Comparison of ENCODE assay signal across 41 cellular contexts in genomic region chr3:129972301-129972700, GRCh38. TPM values are rescaled to one million over a fixed set of nuclear protein-coding genes. Genes with fewer than 3 reads are reported as not detected.
"Had no signal": no experiment of that assay in that cellular context is flagged by ENCODE, and none has a peak within 500 bp of the region (broad histone marks: within the 10 kb centered on the region; RNA-seq: fewer than 3 reads in every experiment).

No MANE protein-coding gene starts in this region.

- H3K36me3 ChIP-seq: adrenal gland, ascending aorta, brain microvascular endothelial cell, breast epithelium, cardiac muscle cell had no signal

- FAIRE-seq: astrocyte, bronchial epithelial cell had no signal

- H3K4me3 ChIP-seq: adrenal gland, ascending aorta, body of pancreas, breast epithelium, cardiac muscle cell had no signal

- H3K4me3 Mint-ChIP-seq: activated naive CD4-positive, alpha-beta T cell treated with anti-CD3 and anti-CD28 coated beads for 36 hours; activated naive CD4-positive, alpha-beta T cell treated with anti-CD3 and anti-CD28 coated beads, Interleukin-2, amount 10 ng/mL, durations not matched to agents 7 days and 5 days; activated naive CD4-positive, alpha-beta T cell treated with anti-CD3 and anti-CD28 coated beads, Interleukin-2, amount 50 U/mL, for 24 hours; activated naive CD8-positive, alpha-beta T cell; activated naive CD8-positive, alpha-beta T cell treated with anti-CD3 and anti-CD28 coated beads for 36 hours; activated naive CD8-positive, alpha-beta T cell treated with anti-CD3 and anti-CD28 coated beads, Interleukin-2, amount 10 ng/mL, durations not matched to agents 7 days and 5 days; activated naive CD8-positive, alpha-beta T cell treated with anti-CD3 and anti-CD28 coated beads, Interleukin-2, amount 50 U/mL, for 24 hours; activated T-cell treated with anti-CD3 and anti-CD28 coated beads, Interleukin-2, amount 50 U/mL, for 24 hours; activated T-cell treated with anti-CD3 and anti-CD28 coated beads, Interleukin-2, amount 50 U/mL, for 4 hours; activated T-cell treated with anti-CD3 and anti-CD28 coated beads, Interleukin-2, amount 50 U/mL, for 72 hours; activated T-helper 1 cell treated with anti-CD3 and anti-CD28 coated beads, Interleukin-12 subunit alpha, Interleukin-12 subunit beta, Interleukin-2, Interleukin-4 antibody, amounts not matched to agents 30 ng/mL and 10 ng/mL and 1 ng/mL, durations not matched to agents 14 hours and 24 hours and 36 hours; activated T-helper 17 cell treated with anti-CD3 and anti-CD28 coated beads, Interleukin-2, amount 50 U/mL, for 72 hours; brain; central memory CD8-positive, alpha-beta T cell had no signal

- H3K4me1 Mint-ChIP-seq: activated T-helper 17 cell treated with anti-CD3 and anti-CD28 coated beads, Interleukin-2, amount 50 U/mL, for 72 hours; central memory CD8-positive, alpha-beta T cell had no signal

- H3K9me3 ChIP-seq: adrenal gland, ascending aorta, body of pancreas, breast epithelium had no signal

- ATAC-seq: activated naive CD4-positive, alpha-beta T cell treated with anti-CD3 and anti-CD28 coated beads, Interleukin-2, amount 50 U/mL, for 72 hours; activated naive CD8-positive, alpha-beta T cell treated with anti-CD3 and anti-CD28 coated beads, Interleukin-2, amount 50 U/mL, for 24 hours; activated T-cell treated with anti-CD3 and anti-CD28 coated beads, Interleukin-2, amount 50 U/mL, for 4 hours; activated T-cell treated with anti-CD3 and anti-CD28 coated beads, Interleukin-2, amount 50 U/mL, for 72 hours; activated T-helper 17 cell treated with anti-CD3 and anti-CD28 coated beads, Interleukin-2, amount 50 U/mL, for 72 hours; body of pancreas had no signal

- H3K9me3 Mint-ChIP-seq: activated naive CD4-positive, alpha-beta T cell treated with anti-CD3 and anti-CD28 coated beads for 36 hours; activated naive CD4-positive, alpha-beta T cell treated with anti-CD3 and anti-CD28 coated beads, Interleukin-2, amount 10 ng/mL, durations not matched to agents 7 days and 5 days; activated naive CD4-positive, alpha-beta T cell treated with anti-CD3 and anti-CD28 coated beads, Interleukin-2, amount 50 U/mL, for 24 hours; activated naive CD4-positive, alpha-beta T cell treated with anti-CD3 and anti-CD28 coated beads, Interleukin-2, amount 50 U/mL, for 72 hours; activated naive CD8-positive, alpha-beta T cell treated with anti-CD3 and anti-CD28 coated beads for 36 hours; activated naive CD8-positive, alpha-beta T cell treated with anti-CD3 and anti-CD28 coated beads, Interleukin-2, amount 10 ng/mL, durations not matched to agents 7 days and 5 days; activated naive CD8-positive, alpha-beta T cell treated with anti-CD3 and anti-CD28 coated beads, Interleukin-2, amount 50 U/mL, for 24 hours; activated T-cell treated with anti-CD3 and anti-CD28 coated beads, Interleukin-2, amount 50 U/mL, for 24 hours; activated T-cell treated with anti-CD3 and anti-CD28 coated beads, Interleukin-2, amount 50 U/mL, for 4 hours; activated T-cell treated with anti-CD3 and anti-CD28 coated beads, Interleukin-2, amount 50 U/mL, for 72 hours; activated T-helper 1 cell treated with anti-CD3 and anti-CD28 coated beads, Interleukin-12 subunit alpha, Interleukin-12 subunit beta, Interleukin-2, Interleukin-4 antibody, amounts not matched to agents 30 ng/mL and 10 ng/mL and 1 ng/mL, durations not matched to agents 14 hours and 24 hours and 36 hours; activated T-helper 17 cell treated with anti-CD3 and anti-CD28 coated beads, Interleukin-2, amount 50 U/mL, for 72 hours; activated T-helper 2 cell treated with anti-CD3 and anti-CD28 coated beads, Interferon-gamma antibody, Interleukin-2, Interleukin-4, amounts not matched to agents 10 μg/mL and 5 μg/mL and 100 μg/mL, durations not matched to agents 14 hours and 24 hours and 36 hours; central memory CD8-positive, alpha-beta T cell had no signal

- H3K36me3 Mint-ChIP-seq: activated naive CD4-positive, alpha-beta T cell treated with anti-CD3 and anti-CD28 coated beads, Interleukin-2, amount 10 ng/mL, durations not matched to agents 7 days and 5 days; activated naive CD4-positive, alpha-beta T cell treated with anti-CD3 and anti-CD28 coated beads, Interleukin-2, amount 50 U/mL, for 24 hours; activated naive CD4-positive, alpha-beta T cell treated with anti-CD3 and anti-CD28 coated beads, Interleukin-2, amount 50 U/mL, for 72 hours; activated naive CD8-positive, alpha-beta T cell; brain had no signal

- H3K27ac ChIP-seq: adrenal gland, ascending aorta, body of pancreas, brain microvascular endothelial cell, breast epithelium, cardiac muscle cell had no signal

- DNase-seq: activated effector memory CD4-positive, alpha-beta T cell treated with anti-CD3 and anti-CD28 coated beads, Interleukin-2, amount 50 U/mL, for 16 hours; activated effector memory CD4-positive, alpha-beta T cell treated with Interleukin-2 at 50 U/mL for 16 hours; activated gamma-delta T cell; activated gamma-delta T cell treated with Interleukin-2 at 50 U/mL for 16 hours; activated naive CD4-positive, alpha-beta T cell; activated naive CD4-positive, alpha-beta T cell treated with anti-CD3 and anti-CD28 coated beads for 36 hours; activated naive CD4-positive, alpha-beta T cell treated with anti-CD3 and anti-CD28 coated beads, Interleukin-2, amount 10 ng/mL, durations not matched to agents 7 days and 5 days; activated naive CD4-positive, alpha-beta T cell treated with anti-CD3 and anti-CD28 coated beads, Interleukin-2, amount 50 U/mL, for 16 hours; activated naive CD4-positive, alpha-beta T cell treated with Interleukin-2 at 50 U/mL for 16 hours; activated naive CD8-positive, alpha-beta T cell treated with anti-CD3 and anti-CD28 coated beads for 36 hours; activated naive CD8-positive, alpha-beta T cell treated with anti-CD3 and anti-CD28 coated beads, Interleukin-2, amount 10 ng/mL, durations not matched to agents 7 days and 5 days; activated naive CD8-positive, alpha-beta T cell treated with anti-CD3 and anti-CD28 coated beads, Interleukin-2, amount 50 U/mL, for 24 hours; activated T-cell treated with anti-CD3 and anti-CD28 coated beads, Interleukin-2, amount 50 U/mL, for 24 hours; activated T-cell treated with anti-CD3 and anti-CD28 coated beads, Interleukin-2, amount 50 U/mL, for 4 hours; activated T-cell treated with anti-CD3 and anti-CD28 coated beads, Interleukin-2, amount 50 U/mL, for 48 hours; activated T-cell treated with anti-CD3 and anti-CD28 coated beads, Interleukin-2, amount 50 U/mL, for 72 hours; adrenal gland; amniotic stem cell; amygdala; anterior cingulate cortex; aorta; body of pancreas; brain microvascular endothelial cell; caudate nucleus; central memory CD4-positive, alpha-beta T cell; cerebellar nuclear complex had no signal

- H3K27ac Mint-ChIP-seq: activated naive CD4-positive, alpha-beta T cell treated with anti-CD3 and anti-CD28 coated beads for 36 hours; activated naive CD4-positive, alpha-beta T cell treated with anti-CD3 and anti-CD28 coated beads, Interleukin-2, amount 10 ng/mL, durations not matched to agents 7 days and 5 days; activated naive CD4-positive, alpha-beta T cell treated with anti-CD3 and anti-CD28 coated beads, Interleukin-2, amount 50 U/mL, for 24 hours; activated naive CD4-positive, alpha-beta T cell treated with anti-CD3 and anti-CD28 coated beads, Interleukin-2, amount 50 U/mL, for 72 hours; activated naive CD8-positive, alpha-beta T cell; activated naive CD8-positive, alpha-beta T cell treated with anti-CD3 and anti-CD28 coated beads for 36 hours; activated naive CD8-positive, alpha-beta T cell treated with anti-CD3 and anti-CD28 coated beads, Interleukin-2, amount 10 ng/mL, durations not matched to agents 7 days and 5 days; activated naive CD8-positive, alpha-beta T cell treated with anti-CD3 and anti-CD28 coated beads, Interleukin-2, amount 50 U/mL, for 24 hours; activated T-cell treated with anti-CD3 and anti-CD28 coated beads, Interleukin-2, amount 50 U/mL, for 24 hours; activated T-cell treated with anti-CD3 and anti-CD28 coated beads, Interleukin-2, amount 50 U/mL, for 72 hours; activated T-helper 1 cell treated with anti-CD3 and anti-CD28 coated beads, Interleukin-12 subunit alpha, Interleukin-12 subunit beta, Interleukin-2, Interleukin-4 antibody, amounts not matched to agents 30 ng/mL and 10 ng/mL and 1 ng/mL, durations not matched to agents 14 hours and 24 hours and 36 hours; activated T-helper 17 cell treated with anti-CD3 and anti-CD28 coated beads, Interleukin-2, amount 50 U/mL, for 72 hours; activated T-helper 2 cell treated with anti-CD3 and anti-CD28 coated beads, Interferon-gamma antibody, Interleukin-2, Interleukin-4, amounts not matched to agents 10 μg/mL and 5 μg/mL and 100 μg/mL, durations not matched to agents 14 hours and 24 hours and 36 hours had no signal

RNA-seq across cellular contexts. Expression of gene TRH, which starts 2.2 kb away (rescaled TPM):
- total RNA-seq: activated naive CD4-positive, alpha-beta T cell treated with anti-CD3 and anti-CD28 coated beads for 36 hours; activated naive CD4-positive, alpha-beta T cell treated with anti-CD3 and anti-CD28 coated beads, Interleukin-2, amount 50 U/mL, for 72 hours; activated naive CD8-positive, alpha-beta T cell treated with anti-CD3 and anti-CD28 coated beads for 36 hours; activated naive CD8-positive, alpha-beta T cell treated with anti-CD3 and anti-CD28 coated beads, Interleukin-2, amount 10 ng/mL, durations not matched to agents 7 days and 5 days; activated T-cell treated with anti-CD3 and anti-CD28 coated beads, Interleukin-2, amount 50 U/mL, for 4 hours; activated T-cell treated with anti-CD3 and anti-CD28 coated beads, Interleukin-2, amount 50 U/mL, for 72 hours; activated T-helper 1 cell treated with anti-CD3 and anti-CD28 coated beads, Interleukin-12 subunit alpha, Interleukin-12 subunit beta, Interleukin-2, Interleukin-4 antibody, amounts not matched to agents 30 ng/mL and 10 ng/mL and 1 ng/mL, durations not matched to agents 14 hours and 24 hours and 36 hours; activated T-helper 17 cell treated with anti-CD3 and anti-CD28 coated beads, Interleukin-2, amount 50 U/mL, for 72 hours; activated T-helper 2 cell treated with anti-CD3 and anti-CD28 coated beads, Interferon-gamma antibody, Interleukin-2, Interleukin-4, amounts not matched to agents 10 μg/mL and 5 μg/mL and 100 μg/mL, durations not matched to agents 14 hours and 24 hours and 36 hours; adrenal gland; aorta; ascending aorta; body of pancreas; breast epithelium; bronchial epithelial cell; cardiac septum; chondrocyte had no signal
- polyA plus RNA-seq: aorta had no signal
